8 cellular contexts compared by ENCODE assay signal in genomic region chr5:174327317-174327864, GRCh38.
DNase-seq lines count a peak whose midpoint lies in the region; ATAC-seq, FAIRE-seq and TF ChIP-seq lines count a peak whose summit lies in the region.

No MANE protein-coding gene starts in this region.

- TF ChIP-seq CTCF in fibroblast of lung (conservative IDR thresholded peaks at IDR 0.05 in 1 of 2, IDR thresholded peaks at IDR 0.05 in 1 of 2; ENCODE audit: low read depth in 1 of 2, low read length in 2 of 2): peak; percentile 46 to 77
- peak; percentile 84 for TF ChIP-seq CTCF in osteoblast (IDR thresholded peaks at IDR 0.05; ENCODE audit: extremely low read depth, low read depth, low read length)

- H3K9ac ChIP-seq in fibroblast of lung (ENCODE audit: insufficient read depth, low read length): no peak overlapping the region

- no peaks in the 10 kb centered on the region for H3K79me2 ChIP-seq in fibroblast of lung (ENCODE audit: control insufficient read depth, insufficient read depth, low read length)
- H3K79me2 ChIP-seq in osteoblast (ENCODE audit: insufficient read depth, low read length): no peaks in the 10 kb centered on the region

- H3K36me3 ChIP-seq in fibroblast of lung (ENCODE audit: control insufficient read depth, insufficient read depth, low read length) (no peaks in the 10 kb centered on the region), osteoblast (ENCODE audit: insufficient read depth, low read length) (no peaks in the 10 kb centered on the region)

- DNase-seq in NCI-H69 (lab: John Stamatoyannopoulos, UW) (peak; percentile 98), fibroblast of lung (ENCODE audit: low read depth in 2 of 2) (peak; percentile 79 to 82), osteoblast (ENCODE audit: insufficient read length, low spot score, missing footprints) (peak; percentile 91), epidermal melanocyte (ENCODE audit: insufficient read length, low spot score) (no peak)
- DNase-seq in activated CD4-positive, alpha-beta T cell treated with anti-CD3 and anti-CD28 coated beads, Interleukin-2, amount 50 U/mL, for 48 hours: peak; percentile 58 to 67

- no peak overlapping the region for H3K27ac ChIP-seq in fibroblast of lung (ENCODE audit: insufficient read depth, low read length)
- no peak overlapping the region for H3K27ac ChIP-seq in osteoblast (ENCODE audit: low read depth, low read length)

- H3K9me3 ChIP-seq in fibroblast of lung (ENCODE audit: control insufficient read depth, insufficient read depth, low read depth, low read length) (no peaks in the 10 kb centered on the region), osteoblast (ENCODE audit: low read depth, low read length) (no peaks in the 10 kb centered on the region)

- peak; percentile 66 for FAIRE-seq in G401.6 (lab: Jason Lieb, UNC)

- H3K27me3 ChIP-seq in fibroblast of lung (ENCODE audit: control insufficient read depth, insufficient read depth, low read length) (no peaks in the 10 kb centered on the region), osteoblast (ENCODE audit: insufficient read depth, low read length) (no peaks in the 10 kb centered on the region)

- no peak overlapping the region for H2AFZ ChIP-seq in fibroblast of lung (ENCODE audit: low read length)
- no peak overlapping the region for H2AFZ ChIP-seq in osteoblast (ENCODE audit: low read length)

- H3K4me2 ChIP-seq in fibroblast of lung (ENCODE audit: extremely low read depth, insufficient read depth, low read length): no peak overlapping the region
- no peak overlapping the region for H3K4me2 ChIP-seq in osteoblast (ENCODE audit: insufficient read depth, low read length)

- no peak overlapping the region for H3K4me3 ChIP-seq in fibroblast of lung (replicated peaks in 1 of 4; ENCODE audit: control extremely low read depth in 1 of 4, insufficient read depth in 1 of 4, low read depth in 3 of 4, low read length in 4 of 4)
- H3K4me3 ChIP-seq in osteoblast (ENCODE audit: insufficient read depth, low read length): no peak overlapping the region

- H4K20me1 ChIP-seq in fibroblast of lung (ENCODE audit: control insufficient read depth, extremely low read depth, insufficient read depth, low read length) (no peaks in the 10 kb centered on the region), osteoblast (ENCODE audit: insufficient read depth, low read length) (no peaks in the 10 kb centered on the region)

- H3K4me1 ChIP-seq in fibroblast of lung (ENCODE audit: control insufficient read depth, extremely low read depth, insufficient read depth, low read length) (no peaks in the 10 kb centered on the region), osteoblast (ENCODE audit: insufficient read depth, low read length) (no peaks in the 10 kb centered on the region)

- ATAC-seq in HG02973 (IDR thresholded peaks at IDR 0.05; ENCODE audit: unreplicated experiment) (peak; percentile 56), GM21390 (IDR thresholded peaks at IDR 0.05; ENCODE audit: unreplicated experiment) (no peak)
